Comparison of ENCODE assay signal across 12 cellular contexts in the genomic region with DNA sequence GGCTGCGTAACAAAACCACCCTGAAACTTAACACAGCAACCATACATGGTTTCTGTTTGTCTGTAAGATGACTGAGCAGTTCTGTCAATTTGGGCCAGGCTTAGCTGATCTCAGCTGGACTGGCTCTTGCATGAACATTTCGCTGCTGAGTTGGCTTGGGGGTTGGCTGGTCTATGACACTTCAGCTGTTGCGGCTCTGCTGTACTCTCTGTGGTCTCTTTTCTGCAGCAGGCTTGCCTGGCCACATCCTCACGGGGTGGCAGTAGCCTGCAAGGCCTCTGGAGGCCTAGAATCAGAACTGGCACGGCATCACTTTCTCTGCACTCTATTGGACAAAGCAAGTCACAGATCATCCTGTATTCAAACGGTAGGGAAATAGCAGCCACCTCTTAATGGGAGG.
DNase-seq lines count a peak whose midpoint lies in the region; ATAC-seq lines count a peak whose summit lies in the region.
"Had no signal": no experiment of that assay in that cellular context is flagged by ENCODE, and none has a peak within 500 bp of the region (broad histone marks: within the 10 kb centered on the region; RNA-seq: fewer than 3 reads in every experiment).

No MANE protein-coding gene starts in this region.

- peaks cover 5% of the 10 kb centered on the region for H3K4me1 Mint-ChIP-seq in activated CD4-positive, alpha-beta T cell treated with anti-CD3 and anti-CD28 coated beads, Interleukin-2, amount 10 ng/mL, durations not matched to agents 24 days and 14 days
- H3K4me1 Mint-ChIP-seq in activated T-cell treated with anti-CD3 and anti-CD28 coated beads, Interleukin-2, amount 50 U/mL, for 72 hours (ENCODE audit: low read depth) = peaks cover 13% of the 10 kb centered on the region
- H3K4me1 Mint-ChIP-seq: naive B cell had no signal

- no peak overlapping the region for H3K27ac Mint-ChIP-seq in activated CD4-positive, alpha-beta T cell treated with anti-CD3 and anti-CD28 coated beads, Interleukin-2, amount 10 ng/mL, durations not matched to agents 24 days and 14 days
- no peak overlapping the region for H3K27ac Mint-ChIP-seq in activated T-cell treated with anti-CD3 and anti-CD28 coated beads, Interleukin-2, amount 50 U/mL, for 72 hours
- H3K27ac Mint-ChIP-seq: naive B cell had no signal

- H3K4me3 Mint-ChIP-seq in activated CD4-positive, alpha-beta T cell treated with anti-CD3 and anti-CD28 coated beads, Interleukin-2, amount 10 ng/mL, durations not matched to agents 24 days and 14 days = no peak overlapping the region
- peak overlapping the region in 1 of 2 donors; percentile 20 for H3K4me3 Mint-ChIP-seq in activated T-cell treated with anti-CD3 and anti-CD28 coated beads, Interleukin-2, amount 50 U/mL, for 72 hours
- H3K4me3 Mint-ChIP-seq: naive B cell had no signal

- no peaks in the 10 kb centered on the region for H3K27me3 Mint-ChIP-seq in activated CD4-positive, alpha-beta T cell treated with anti-CD3 and anti-CD28 coated beads, Interleukin-2, amount 10 ng/mL, durations not matched to agents 24 days and 14 days
- H3K27me3 Mint-ChIP-seq in activated T-cell treated with anti-CD3 and anti-CD28 coated beads, Interleukin-2, amount 50 U/mL, for 72 hours (ENCODE audit: low read depth) = no peaks in the 10 kb centered on the region
- H3K27me3 Mint-ChIP-seq: naive B cell had no signal

- no peaks in the 10 kb centered on the region for H3K36me3 Mint-ChIP-seq in activated CD4-positive, alpha-beta T cell treated with anti-CD3 and anti-CD28 coated beads, Interleukin-2, amount 10 ng/mL, durations not matched to agents 24 days and 14 days (ENCODE audit: low read depth)
- peaks cover 13 to 21% of the 10 kb centered on the region in 2 donors for H3K36me3 Mint-ChIP-seq in activated T-cell treated with anti-CD3 and anti-CD28 coated beads, Interleukin-2, amount 50 U/mL, for 72 hours (ENCODE audit: insufficient read depth in 2 of 2)
- H3K36me3 Mint-ChIP-seq: naive B cell had no signal

- ATAC-seq in activated T-cell treated with anti-CD3 and anti-CD28 coated beads, Interleukin-2, amount 50 U/mL, for 72 hours (replicated peaks in 1 of 2) = peak; percentile 96 to 97
- peak; percentile 26 for ATAC-seq in left colon
- peak; percentile 90 for ATAC-seq in stimulated activated naive CD8-positive, alpha-beta T cell treated with anti-CD3 and anti-CD28 coated beads, Interleukin-15, Interleukin-2, amounts not matched to agents 100 U/mL and 50 U/mL, for 24 hours
- ATAC-seq in GM19452 (IDR thresholded peaks at IDR 0.05; ENCODE audit: unreplicated experiment) = no peak
- no peak for ATAC-seq in GM18868 (IDR thresholded peaks at IDR 0.05; ENCODE audit: unreplicated experiment)
- ATAC-seq in GM21447 (IDR thresholded peaks at IDR 0.05; ENCODE audit: unreplicated experiment) = no peak

- intact Hi-C loops in activated CD4-positive, alpha-beta T cell treated with anti-CD3 and anti-CD28 coated beads, Interleukin-2, amount 10 ng/mL, durations not matched to agents 24 days and 14 days (cut with micrococcal nuclease) = no loop called here
- intact Hi-C loops in left colon (cut with DNase I, micrococcal nuclease) = no loop called here

- peaks cover 24% of the 10 kb centered on the region for H3K9me3 Mint-ChIP-seq in activated CD4-positive, alpha-beta T cell treated with anti-CD3 and anti-CD28 coated beads, Interleukin-2, amount 10 ng/mL, durations not matched to agents 24 days and 14 days
- H3K9me3 Mint-ChIP-seq in activated T-cell treated with anti-CD3 and anti-CD28 coated beads, Interleukin-2, amount 50 U/mL, for 72 hours = peaks cover 16 to 17% of the 10 kb centered on the region in 2 donors

- peak; percentile 70 for DNase-seq in activated CD4-positive, alpha-beta T cell treated with anti-CD3 and anti-CD28 coated beads, Interleukin-2, amount 10 ng/mL, durations not matched to agents 24 days and 14 days
- DNase-seq in activated CD4-positive, alpha-beta T cell treated with anti-CD3 and anti-CD28 coated beads, Interleukin-2, amount 50 U/mL, for 1 hour = no peak
- DNase-seq in activated T-cell treated with anti-CD3 and anti-CD28 coated beads, Interleukin-2, amount 50 U/mL, for 72 hours = peak; percentile 69 to 73
- no peak for DNase-seq in left colon
- peak; percentile 53 for DNase-seq in stimulated activated naive CD8-positive, alpha-beta T cell treated with anti-CD3 and anti-CD28 coated beads, Interleukin-15, Interleukin-2, amounts not matched to agents 100 U/mL and 50 U/mL, for 24 hours
- DNase-seq: DMS53, naive B cell, NCI-H1092 treated with DMSO at 0.1 percent for 48 hours, NCI-H82 had no signal

Comparison
In these comparisons a context has a peak if more than half of its experiments do, and no peak if none do; other contexts are left out.
1. DNase-seq: peak in activated CD4-positive, alpha-beta T cell treated with anti-CD3 and anti-CD28 coated beads, Interleukin-2, amount 10 ng/mL, durations not matched to agents 24 days and 14 days (single experiment), activated T-cell treated with anti-CD3 and anti-CD28 coated beads, Interleukin-2, amount 50 U/mL, for 72 hours (2 of 2) and stimulated activated naive CD8-positive, alpha-beta T cell treated with anti-CD3 and anti-CD28 coated beads, Interleukin-15, Interleukin-2, amounts not matched to agents 100 U/mL and 50 U/mL, for 24 hours (single experiment); none in activated CD4-positive, alpha-beta T cell treated with anti-CD3 and anti-CD28 coated beads, Interleukin-2, amount 50 U/mL, for 1 hour (single experiment) and left colon (0 of 2).
2. ATAC-seq: peak in activated T-cell treated with anti-CD3 and anti-CD28 coated beads, Interleukin-2, amount 50 U/mL, for 72 hours (2 of 2), left colon (single experiment) and stimulated activated naive CD8-positive, alpha-beta T cell treated with anti-CD3 and anti-CD28 coated beads, Interleukin-15, Interleukin-2, amounts not matched to agents 100 U/mL and 50 U/mL, for 24 hours (single experiment); none in GM19452 (single experiment), GM18868 (single experiment) and GM21447 (single experiment).